ENCODE assay signal across 8 cellular contexts in the genomic region with DNA sequence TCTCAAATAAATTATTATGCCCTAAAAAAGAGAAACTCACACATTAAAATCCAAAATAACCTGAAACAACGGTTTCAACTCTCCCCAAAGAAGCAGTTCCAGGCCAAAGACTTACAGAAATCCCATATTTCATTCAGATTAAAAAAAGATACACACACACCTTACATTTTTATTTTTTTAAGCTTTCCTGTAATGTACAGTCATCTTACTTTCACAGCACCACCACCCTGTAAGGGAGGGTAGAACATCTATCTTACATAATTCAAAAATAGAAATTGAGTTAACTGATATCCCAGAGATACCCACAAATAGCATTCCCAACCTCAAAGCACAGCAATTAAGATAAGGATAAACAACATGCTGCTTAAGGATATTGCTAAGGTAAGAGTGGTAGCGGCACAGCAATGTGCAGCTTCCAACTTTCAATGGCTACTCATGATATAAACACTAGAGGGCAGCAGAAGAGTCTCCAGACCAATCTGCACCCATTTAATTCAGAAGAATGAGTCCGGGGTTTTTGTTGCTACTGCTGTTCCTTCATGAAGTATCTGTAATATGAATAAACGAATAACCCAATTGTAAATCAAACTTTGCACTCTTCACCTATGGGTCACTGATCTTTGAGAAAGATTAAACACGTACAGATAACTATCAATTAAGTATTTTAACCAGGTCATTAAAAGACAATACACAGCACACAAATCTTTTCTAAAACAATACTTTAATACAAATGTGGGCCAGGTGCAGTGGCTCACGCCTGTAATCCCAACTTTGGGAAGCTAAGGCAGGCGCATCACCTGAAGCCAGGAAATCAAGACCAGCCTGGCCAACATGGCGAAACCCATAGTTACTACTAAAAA. TPM values are rescaled to one million over a fixed set of nuclear protein-coding genes. Genes with fewer than 3 reads are reported as not detected.
A peak's percentile ranks its signal among the peaks of the same experiment; 100 is the strongest.
DNase-seq lines count a peak whose midpoint lies in the region; ATAC-seq and TF ChIP-seq lines count a peak whose summit lies in the region.

No MANE protein-coding gene starts in this region.

- DNase-seq in DMS53 treated with DMSO at 0.1 percent for 48 hours (lab: John Stamatoyannopoulos, UW; ENCODE audit: unreplicated experiment) = peak; percentile 15
- peak; percentile 27 for DNase-seq in IMR-90
- no peak for DNase-seq in RWPE2 (ENCODE audit: low spot score)
- DNase-seq in fibroblast of the aortic adventitia (ENCODE audit: low read depth) = peak; percentile 39
- no peak for DNase-seq in osteocyte (ENCODE audit: extremely low spot score, unreplicated experiment)
- DNase-seq in activated naive CD4-positive, alpha-beta T cell (lab: John Stamatoyannopoulos, UW) = no peak
- no peak for DNase-seq in activated CD4-positive, CD25-positive, alpha-beta regulatory T cell (lab: John Stamatoyannopoulos, UW)

- CTCF ChIA-PET in IMR-90 (lab: Yijun Ruan, JAX) = interaction anchor here (0.9 to 1.3 kb wide), 5 partner anchors 9 to 138 kb away, joined by 3 to 6 read pairs (median 3); no protein-coding TSS in a partner anchor

- no peak for TF ChIP-seq POLR2A in IMR-90 (IDR thresholded peaks at IDR 0.05; ENCODE audit: low read depth, low read length)

- H3K4me3 ChIP-seq in IMR-90 (ENCODE audit: insufficient read depth, low read depth, low read length) = no peak overlapping the region
- H3K4me3 ChIP-seq in RWPE2 (ENCODE audit: severe bottlenecking) = no peak overlapping the region
- H3K4me3 ChIP-seq in fibroblast of the aortic adventitia (ENCODE audit: low read depth, low read length) = no peak overlapping the region

- WGBS in IMR-90 (ENCODE audit: extremely low coverage in 2 of 2, insufficient read length in 1 of 2), 2 experiments = 100% methylated on average over 1 of the region's 8 CpGs; no CpG with 5 or more reads in 1 of the 2 experiments

- no peak overlapping the region for H4K5ac ChIP-seq in IMR-90 (ENCODE audit: low read depth, low read length)

- H4K91ac ChIP-seq in IMR-90 (ENCODE audit: insufficient read depth, low read depth, low read length) = no peak overlapping the region

- H3K9me3 Mint-ChIP-seq in osteocyte (ENCODE audit: unreplicated experiment) = no peaks in the 10 kb centered on the region
- H3K9me3 Mint-ChIP-seq in stimulated activated memory B cell treated with anti-CD40 and anti-IgM and Interleukin-4, amounts not matched to agents 10 μg/mL and 1 μg/mL and 100 μg/mL, for 72 hours = no peaks in the 10 kb centered on the region

- H3K27ac Mint-ChIP-seq in osteocyte (ENCODE audit: unreplicated experiment) = peak overlapping the region; percentile 0
- no peak overlapping the region for H3K27ac Mint-ChIP-seq in stimulated activated memory B cell treated with anti-CD40 and anti-IgM and Interleukin-4, amounts not matched to agents 10 μg/mL and 1 μg/mL and 100 μg/mL, for 72 hours

- no peak overlapping the region for H2AK9ac ChIP-seq in IMR-90 (replicated peaks; ENCODE audit: low read depth, low read length, poor library complexity)

- no peak overlapping the region for H3K56ac ChIP-seq in IMR-90 (ENCODE audit: extremely low read depth, insufficient read depth, low read length)

- peak; percentile 47 for ATAC-seq in IMR-90 (ENCODE audit: low read depth)
- ATAC-seq in RWPE2 (ENCODE audit: low read depth) = no peak
- ATAC-seq in stimulated activated memory B cell treated with anti-CD40 and anti-IgM and Interleukin-4, amounts not matched to agents 10 μg/mL and 1 μg/mL and 100 μg/mL, for 72 hours = no peak

- H3K23ac ChIP-seq in IMR-90 (ENCODE audit: low read depth, low read length) = no peak overlapping the region

- dilution Hi-C loops in IMR-90 (cut with HindIII; ENCODE audit: low sequenced_read_pairs, unreplicated experiment) = no loop called here

- H3K36me3 Mint-ChIP-seq in osteocyte (ENCODE audit: unreplicated experiment) = peaks cover 25% of the 10 kb centered on the region
- H3K36me3 Mint-ChIP-seq in stimulated activated memory B cell treated with anti-CD40 and anti-IgM and Interleukin-4, amounts not matched to agents 10 μg/mL and 1 μg/mL and 100 μg/mL, for 72 hours = peaks cover 27% of the 10 kb centered on the region

- no peak overlapping the region for H2BK5ac ChIP-seq in IMR-90 (ENCODE audit: low read depth, low read length, poor library complexity, severe bottlenecking)

- H3K4me3 Mint-ChIP-seq in osteocyte (ENCODE audit: unreplicated experiment) = no peak overlapping the region
- H3K4me3 Mint-ChIP-seq in stimulated activated memory B cell treated with anti-CD40 and anti-IgM and Interleukin-4, amounts not matched to agents 10 μg/mL and 1 μg/mL and 100 μg/mL, for 72 hours = no peak overlapping the region

- no peak overlapping the region for H2BK120ac ChIP-seq in IMR-90 (ENCODE audit: low read depth, low read length)

- H2AFZ ChIP-seq in IMR-90 (replicated peaks; ENCODE audit: low read length, poor library complexity) = no peak overlapping the region

- no peaks in the 10 kb centered on the region for H3K27me3 Mint-ChIP-seq in osteocyte (ENCODE audit: unreplicated experiment)
- H3K27me3 Mint-ChIP-seq in stimulated activated memory B cell treated with anti-CD40 and anti-IgM and Interleukin-4, amounts not matched to agents 10 μg/mL and 1 μg/mL and 100 μg/mL, for 72 hours = no peaks in the 10 kb centered on the region

- H3K9me1 ChIP-seq in IMR-90 (ENCODE audit: insufficient read depth, low read length) = peaks cover 12% of the 10 kb centered on the region

- no peaks in the 10 kb centered on the region for H3K27me3 ChIP-seq in IMR-90 (ENCODE audit: control insufficient read depth, insufficient read depth, low read length)
- no peaks in the 10 kb centered on the region for H3K27me3 ChIP-seq in RWPE2 (ENCODE audit: insufficient read depth, poor library complexity, severe bottlenecking)

- H4K8ac ChIP-seq in IMR-90 (ENCODE audit: low read depth in 2 of 2, low read length in 2 of 2) = no peak overlapping the region

- no TSS peak for BruUV-seq in IMR-90 (replicated peaks; lab: Mats Ljungman, UMichigan)

- H3K36me3 ChIP-seq in IMR-90 (ENCODE audit: control insufficient read depth, insufficient read depth, low read length) (peaks cover 20% of the 10 kb centered on the region), RWPE2 (ENCODE audit: low read depth) (peaks cover 71% of the 10 kb centered on the region)

- H3K4me1 ChIP-seq in IMR-90 (ENCODE audit: control insufficient read depth, insufficient read depth, low read length) (no peaks in the 10 kb centered on the region), RWPE2 (ENCODE audit: insufficient read depth, poor library complexity, severe bottlenecking) (no peaks in the 10 kb centered on the region)

- intact Hi-C loops in IMR-90 (cut with micrococcal nuclease) = loop anchor here (1.0 kb wide), 1 partner anchor 339 kb away; no protein-coding TSS in a partner anchor

- no peak overlapping the region for H2AK5ac ChIP-seq in IMR-90 (ENCODE audit: low read depth, low read length)

- H3K9ac ChIP-seq in IMR-90 (ENCODE audit: low read depth, low read length) = no peak overlapping the region

- no peaks in the 10 kb centered on the region for H3K9me3 ChIP-seq in IMR-90 (ENCODE audit: control insufficient read depth, insufficient read depth, low read length)
- no peaks in the 10 kb centered on the region for H3K9me3 ChIP-seq in RWPE2 (ENCODE audit: severe bottlenecking)

- no peak overlapping the region for H3K14ac ChIP-seq in IMR-90 (replicated peaks; ENCODE audit: low read depth, low read length)

- H2BK20ac ChIP-seq in IMR-90 (ENCODE audit: low read depth, low read length) = no peak overlapping the region

- POLR2A ChIA-PET in IMR-90 (lab: Charles Lee; ENCODE audit: unreplicated experiment) = no interaction called here

- TF ChIP-seq RAD21 in IMR-90 (IDR thresholded peaks at IDR 0.05; ENCODE audit: low read length) = peak; percentile 55

- H3K79me1 ChIP-seq in IMR-90 (ENCODE audit: low read depth in 1 of 2, low read length in 2 of 2) = peaks cover 17 to 72% of the 10 kb centered on the region in 2 experiments

- H4K20me1 ChIP-seq in IMR-90 (ENCODE audit: insufficient read depth, low read length) = peaks cover 79% of the 10 kb centered on the region

- H3K27ac ChIP-seq in IMR-90 (ENCODE audit: insufficient read depth, low read length) (no peak overlapping the region), RWPE2 (ENCODE audit: poor library complexity, severe bottlenecking) (no peak overlapping the region)

- H3K4ac ChIP-seq in IMR-90 (ENCODE audit: low read depth, low read length) = no peak overlapping the region

- H3K4me1 Mint-ChIP-seq in osteocyte (ENCODE audit: unreplicated experiment) = peaks cover 13% of the 10 kb centered on the region
- H3K4me1 Mint-ChIP-seq in stimulated activated memory B cell treated with anti-CD40 and anti-IgM and Interleukin-4, amounts not matched to agents 10 μg/mL and 1 μg/mL and 100 μg/mL, for 72 hours = peaks cover 17% of the 10 kb centered on the region

- no peak overlapping the region for H3K18ac ChIP-seq in IMR-90 (ENCODE audit: low read depth, low read length)

- TF ChIP-seq CTCF in IMR-90 (conservative IDR thresholded peaks at IDR 0.05; ENCODE audit: low read depth, low read length) = peak; percentile 52
- peak; percentile 66 for TF ChIP-seq CTCF in RWPE2 (IDR thresholded peaks at IDR 0.05; ENCODE audit: poor library complexity, severe bottlenecking)
- TF ChIP-seq CTCF in fibroblast of the aortic adventitia (IDR thresholded peaks at IDR 0.05; ENCODE audit: insufficient read depth, low read length) = peak; percentile 50
- TF ChIP-seq CTCF in osteocyte (IDR thresholded peaks at IDR 0.05) = peak; percentile 65

- H3K4me2 ChIP-seq in IMR-90 (ENCODE audit: low read depth, low read length) = no peak overlapping the region

- no peak overlapping the region for H2BK15ac ChIP-seq in IMR-90 (ENCODE audit: low read depth, low read length)

- in situ Hi-C loops in IMR-90 (cut with MboI; ENCODE audit: low sequenced_read_pairs) = no loop called here

TF ChIP-seq in IMR-90, 13 proteins besides CTCF, POLR2A, EP300 and RAD21:
- no peak for TF ChIP-seq MAZ (IDR thresholded peaks at IDR 0.05; ENCODE audit: borderline replicate concordance, low read depth, low read length)
- TF ChIP-seq, protein P1, sequence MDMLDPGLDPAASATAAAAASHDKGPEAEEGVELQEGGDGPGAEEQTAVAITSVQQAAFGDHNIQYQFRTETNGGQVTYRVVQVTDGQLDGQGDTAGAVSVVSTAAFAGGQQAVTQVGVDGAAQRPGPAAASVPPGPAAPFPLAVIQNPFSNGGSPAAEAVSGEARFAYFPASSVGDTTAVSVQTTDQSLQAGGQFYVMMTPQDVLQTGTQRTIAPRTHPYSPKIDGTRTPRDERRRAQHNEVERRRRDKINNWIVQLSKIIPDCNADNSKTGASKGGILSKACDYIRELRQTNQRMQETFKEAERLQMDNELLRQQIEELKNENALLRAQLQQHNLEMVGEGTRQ (IDR thresholded peaks at IDR 0.05; ENCODE audit: low read depth, low read length) = no peak
- no peak for TF ChIP-seq MAFK (IDR thresholded peaks at IDR 0.05; ENCODE audit: low read depth, low read length)
- no peak for TF ChIP-seq MXI1 (IDR thresholded peaks at IDR 0.05; ENCODE audit: borderline replicate concordance, low read depth, low read length)

RNA-seq across cellular contexts. Expression of a gene that starts 11.3 kb away (rescaled TPM):
- total RNA-seq in IMR-90 (2012; rRNA removed) = 52.9 and 75.0 TPM in 2 replicates
- polyA plus RNA-seq in IMR-90 (2012; rRNA removed) = 18.9 and 23.5 TPM in 2 replicates
- polyA plus RNA-seq in IMR-90 (2012; cell fraction: cytosol; rRNA removed) = 5.1 and 7.8 TPM in 2 replicates
- 2.6 and 15.5 TPM in 2 replicates for polyA plus RNA-seq in IMR-90 (2012; cell fraction: nucleus; rRNA removed; ENCODE audit: low replicate concordance)
- total RNA-seq in fibroblast of the aortic adventitia (ENCODE audit: low replicate concordance) = 47.4 and 72.0 TPM in 2 replicates
- total RNA-seq in osteocyte = 48.3 and 59.3 TPM in 2 replicates

Comparison
In these comparisons a context has a peak if more than half of its experiments do, and no peak if none do; other contexts are left out.
1. DNase-seq: peak in DMS53 treated with DMSO at 0.1 percent for 48 hours (single experiment), IMR-90 (single experiment) and fibroblast of the aortic adventitia (single experiment); none in RWPE2 (single experiment), osteocyte (single experiment), activated naive CD4-positive, alpha-beta T cell (0 of 4) and activated CD4-positive, CD25-positive, alpha-beta regulatory T cell (0 of 4).
2. Peak in every context shown above with its lines, with median percentiles within 50 percentile points of each other: CTCF ChIP-seq.